ENCODE assay signal across 20 cellular contexts in the genomic region with DNA sequence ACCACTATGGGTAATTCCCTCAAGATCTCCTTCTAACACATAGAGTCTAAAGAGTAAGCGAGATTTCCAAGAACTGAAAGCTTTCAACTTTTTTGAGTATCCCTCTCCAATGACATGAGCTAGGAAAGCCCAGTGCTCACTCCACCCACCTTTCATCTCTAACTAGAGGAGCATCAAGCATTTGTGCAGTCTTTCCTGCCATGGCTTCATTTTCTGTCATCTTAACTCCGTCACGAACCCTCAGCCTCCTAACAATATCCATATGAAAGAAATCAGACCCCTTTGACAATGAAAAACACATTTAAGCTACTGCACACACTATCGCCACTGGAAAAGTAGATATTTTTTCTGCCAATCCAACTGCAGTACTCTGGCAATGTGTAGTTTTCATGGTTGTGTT.
A peak's percentile ranks its signal among the peaks of the same experiment; 100 is the strongest.
DNase-seq lines count a peak whose midpoint lies in the region; ATAC-seq and TF ChIP-seq lines count a peak whose summit lies in the region.
"Had no signal": no experiment of that assay in that cellular context is flagged by ENCODE, and none has a peak within 500 bp of the region (broad histone marks: within the 10 kb centered on the region; RNA-seq: fewer than 3 reads in every experiment).

No MANE protein-coding gene starts in this region.

- H3K36me3 Mint-ChIP-seq in CD8-positive, alpha-beta memory T cell: peaks cover 5 to 31% (median 18%) of the 10 kb centered on the region in 3 donors
- peaks cover 59% of the 10 kb centered on the region for H3K36me3 Mint-ChIP-seq in T-helper 2 cell treated with Interferon-gamma antibody and Interleukin-4, amounts not matched to agents 5 μg/mL and 100 μg/mL, for 36 hours (ENCODE audit: low read depth)

- no peak for TF ChIP-seq EP300 in SK-N-SH (IDR thresholded peaks at IDR 0.05; ENCODE audit: borderline replicate concordance in 1 of 2, low read depth in 1 of 2, low read length in 1 of 2)

- no peak overlapping the region for H3K4me3 ChIP-seq in CD8-positive, alpha-beta memory T cell (ENCODE audit: low read length)
- H3K4me3 ChIP-seq in SK-N-SH (ENCODE audit: low read depth in 2 of 2, low read length in 1 of 2) (no peak overlapping the region), smooth muscle cell (no peak overlapping the region)
- H3K4me3 ChIP-seq: PC-9 had no signal

- 46% methylated on average over 4 of the region's 4 CpGs for WGBS in SK-N-SH (ENCODE audit: low lambda C conversion rate)
- WGBS in smooth muscle cell (ENCODE audit: low lambda C conversion rate): 71% methylated on average over 4 of the region's 4 CpGs

- no peak overlapping the region for H3K4me2 ChIP-seq in SK-N-SH
- no peak overlapping the region for H3K4me2 ChIP-seq in smooth muscle cell
- H3K4me2 ChIP-seq: PC-9 had no signal

- no peaks in the 10 kb centered on the region for H3K27me3 Mint-ChIP-seq in CD8-positive, alpha-beta memory T cell
- H3K27me3 Mint-ChIP-seq in T-helper 2 cell treated with Interferon-gamma antibody and Interleukin-4, amounts not matched to agents 5 μg/mL and 100 μg/mL, for 36 hours (ENCODE audit: low read depth): no peaks in the 10 kb centered on the region
- H3K27me3 Mint-ChIP-seq: CD4-positive, CD25-positive, alpha-beta regulatory T cell had no signal

- TF ChIP-seq CTCF in SK-N-SH (IDR thresholded peaks at IDR 0.05) (no peak), smooth muscle cell (IDR thresholded peaks at IDR 0.05; ENCODE audit: borderline replicate concordance, insufficient read depth, poor library complexity, severe bottlenecking) (no peak)

- peak overlapping the region in 5 of 8 donors; percentile 0 to 70 (median 58) for H3K27ac Mint-ChIP-seq in CD8-positive, alpha-beta memory T cell
- H3K27ac Mint-ChIP-seq in T-helper 2 cell treated with Interferon-gamma antibody and Interleukin-4, amounts not matched to agents 5 μg/mL and 100 μg/mL, for 36 hours: no peak overlapping the region
- H3K27ac Mint-ChIP-seq: CD4-positive, CD25-positive, alpha-beta regulatory T cell had no signal

- H4K20me1 ChIP-seq in SK-N-SH (ENCODE audit: insufficient read depth) (no peaks in the 10 kb centered on the region), smooth muscle cell (ENCODE audit: low read depth) (no peaks in the 10 kb centered on the region)

- H3K4me1 Mint-ChIP-seq in CD8-positive, alpha-beta memory T cell: peaks cover 0 to 61% (median 31%) of the 10 kb centered on the region in 3 donors
- H3K4me1 Mint-ChIP-seq in T-helper 2 cell treated with Interferon-gamma antibody and Interleukin-4, amounts not matched to agents 5 μg/mL and 100 μg/mL, for 36 hours (ENCODE audit: low read depth): peaks cover 53% of the 10 kb centered on the region

- H3K27me3 ChIP-seq in CD8-positive, alpha-beta memory T cell (ENCODE audit: insufficient read depth, low read length, poor library complexity, severe bottlenecking): no peaks in the 10 kb centered on the region
- H3K27me3 ChIP-seq in SK-N-SH (ENCODE audit: insufficient read depth) (no peaks in the 10 kb centered on the region), smooth muscle cell (ENCODE audit: low read depth) (no peaks in the 10 kb centered on the region)

- no peak overlapping the region for H3K27ac ChIP-seq in CD8-positive, alpha-beta memory T cell (ENCODE audit: low read depth, low read length)
- no peak overlapping the region; a peak in 1 of 4 replicates for H3K27ac ChIP-seq in SK-N-SH (ENCODE audit: low read depth in 2 of 2, low read length in 1 of 2)
- peak overlapping the region; percentile 14 for H3K27ac ChIP-seq in smooth muscle cell (ENCODE audit: low read depth)
- H3K27ac ChIP-seq: PC-9 had no signal

- no peaks in the 10 kb centered on the region for H3K4me1 ChIP-seq in CD8-positive, alpha-beta memory T cell (ENCODE audit: insufficient read depth, low read length)
- no peaks in the 10 kb centered on the region for H3K4me1 ChIP-seq in SK-N-SH (ENCODE audit: control insufficient read depth in 1 of 2, insufficient read depth in 2 of 2, low read depth in 1 of 2, low read length in 1 of 2)
- H3K4me1 ChIP-seq in smooth muscle cell (ENCODE audit: low read depth): peaks cover 10% of the 10 kb centered on the region
- H3K4me1 ChIP-seq: Caco-2 had no signal

- H3K79me2 ChIP-seq in SK-N-SH (ENCODE audit: insufficient read depth) (no peaks in the 10 kb centered on the region), smooth muscle cell (ENCODE audit: low read depth) (peaks cover 7% of the 10 kb centered on the region)

- DNase-seq in CD8-positive, alpha-beta memory T cell: no peak
- DNase-seq in SK-N-SH (no peak), dedifferentiated amniotic fluid mesenchymal stem cell (ENCODE audit: extremely low spot score) (peak; percentile 36), smooth muscle cell (lab: John Stamatoyannopoulos, UW; ENCODE audit: unreplicated experiment) (no peak), NCI-H1694 (lab: John Stamatoyannopoulos, UW) (no peak)
- no peak for DNase-seq in stimulated activated naive CD8-positive, alpha-beta T cell treated with anti-CD3 and anti-CD28 coated beads, Interleukin-15, Interleukin-2, amounts not matched to agents 100 U/mL and 50 U/mL, for 24 hours
- no peak for DNase-seq in T-helper 2 cell treated with Interferon-gamma antibody and Interleukin-4, amounts not matched to agents 5 μg/mL and 100 μg/mL, for 36 hours (ENCODE audit: low spot score)
- DNase-seq: Caco-2; CD4-positive, CD25-positive, alpha-beta regulatory T cell; DMS153; GOT3; HCEC 1CT; KBM-7; NCI-H1092; NCI-H1436; NCI-H1930; NCI-H510A; PC-9; RPMI8226; SHP77 treated with DMSO at 0.1 percent for 48 hours had no signal

- no peak for TF ChIP-seq RAD21 in SK-N-SH (IDR thresholded peaks at IDR 0.05; ENCODE audit: low read length)

- H2AFZ ChIP-seq in SK-N-SH (ENCODE audit: low read depth) (0 out of 2 replicates have a peak overlapping the region, but pooled peaks have one; percentile 6), smooth muscle cell (ENCODE audit: low read depth) (no peak overlapping the region)
- H2AFZ ChIP-seq: PC-9 had no signal

- H3K9ac ChIP-seq in SK-N-SH: no peak overlapping the region
- H3K9ac ChIP-seq in smooth muscle cell (ENCODE audit: low read depth): no peak overlapping the region

- H3K9me3 ChIP-seq in CD8-positive, alpha-beta memory T cell (ENCODE audit: low read length): no peaks in the 10 kb centered on the region
- H3K9me3 ChIP-seq in SK-N-SH (no peaks in the 10 kb centered on the region), smooth muscle cell (replicated peaks; ENCODE audit: low read depth) (no peaks in the 10 kb centered on the region)
- H3K9me3 ChIP-seq: Caco-2 had no signal

- POLR2A ChIA-PET in CD8-positive, alpha-beta memory T cell (lab: Charles Lee): no interaction called here
- POLR2A ChIA-PET in SK-N-SH (lab: Yijun Ruan, JAX): no interaction called here

- CTCF ChIA-PET in CD8-positive, alpha-beta memory T cell (lab: Charles Lee): no interaction called here
- CTCF ChIA-PET in SK-N-SH (lab: Yijun Ruan, JAX): no interaction called here

- H3K9me2 ChIP-seq in SK-N-SH: no peaks in the 10 kb centered on the region

- H3K9me3 Mint-ChIP-seq in CD8-positive, alpha-beta memory T cell: no peaks in the 10 kb centered on the region
- no peaks in the 10 kb centered on the region for H3K9me3 Mint-ChIP-seq in T-helper 2 cell treated with Interferon-gamma antibody and Interleukin-4, amounts not matched to agents 5 μg/mL and 100 μg/mL, for 36 hours

- H3K36me3 ChIP-seq in CD8-positive, alpha-beta memory T cell (ENCODE audit: insufficient read depth, low read length): no peaks in the 10 kb centered on the region
- H3K36me3 ChIP-seq in SK-N-SH (replicated peaks in 1 of 2; ENCODE audit: control insufficient read depth in 1 of 2, insufficient read depth in 2 of 2, low read length in 1 of 2) (no peaks in the 10 kb centered on the region), smooth muscle cell (ENCODE audit: low read depth) (peaks cover 5% of the 10 kb centered on the region)

- no peak for ATAC-seq in stimulated activated naive CD8-positive, alpha-beta T cell treated with anti-CD3 and anti-CD28 coated beads, Interleukin-15, Interleukin-2, amounts not matched to agents 100 U/mL and 50 U/mL, for 24 hours

- H3F3A ChIP-seq in SK-N-SH (replicated peaks; ENCODE audit: insufficient read depth) (no peaks in the 10 kb centered on the region), smooth muscle cell (ENCODE audit: low read depth) (peaks cover 24% of the 10 kb centered on the region)

- H3K4me3 Mint-ChIP-seq in CD8-positive, alpha-beta memory T cell: no peak overlapping the region
- no peak overlapping the region for H3K4me3 Mint-ChIP-seq in T-helper 2 cell treated with Interferon-gamma antibody and Interleukin-4, amounts not matched to agents 5 μg/mL and 100 μg/mL, for 36 hours
- H3K4me3 Mint-ChIP-seq: CD4-positive, CD25-positive, alpha-beta regulatory T cell had no signal

TF ChIP-seq in SK-N-SH, 30 proteins besides CTCF, POLR2A, EP300 and RAD21:
- no peak for TF ChIP-seq MXI1 (IDR thresholded peaks at IDR 0.05; ENCODE audit: low read depth, low read length)
- TF ChIP-seq TCF12 (IDR thresholded peaks at IDR 0.05): peak; percentile 41; the same call in 1 of the 2 replicates
